2 cellular contexts compared by ENCODE assay signal in the genomic region with DNA sequence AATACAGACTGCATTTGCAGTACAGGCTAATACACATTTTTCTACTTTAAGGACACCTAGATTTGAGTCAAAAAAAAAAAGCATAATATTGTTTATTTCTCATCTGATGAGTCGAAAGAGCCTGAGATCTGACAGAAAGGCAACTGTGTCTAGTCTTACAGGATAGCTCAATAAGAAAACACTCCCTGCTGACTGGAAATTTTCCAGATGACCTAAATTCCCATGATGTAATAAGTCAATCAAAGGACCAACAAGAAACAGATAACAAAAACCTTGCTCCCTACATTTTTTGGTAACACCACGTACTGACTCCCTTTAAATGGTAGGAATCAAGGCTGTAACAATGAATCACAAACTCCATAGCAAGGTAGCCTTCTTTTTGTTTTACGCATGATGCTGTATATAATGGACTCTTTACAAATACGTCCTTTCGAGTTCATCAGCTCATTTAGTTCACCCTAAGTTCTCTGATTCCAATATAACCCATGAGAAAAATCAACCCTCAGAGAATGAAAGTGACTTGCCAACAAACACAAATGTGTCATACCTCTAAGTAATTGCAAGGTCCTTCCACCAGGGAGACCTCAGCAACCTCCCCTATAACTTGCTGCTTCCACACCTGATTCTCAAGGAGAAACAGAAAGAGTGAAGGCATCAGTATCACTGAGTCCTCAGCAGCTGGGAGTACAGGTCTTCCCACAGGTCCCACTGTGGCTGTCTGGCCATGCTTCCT.
A peak's percentile ranks its signal among the peaks of the same experiment; 100 is the strongest.
TF ChIP-seq lines count a peak whose summit lies in the region.

No MANE protein-coding gene starts in this region.

TF ChIP-seq in SK-N-SH, 30 proteins besides CTCF, POLR2A, EP300 and RAD21:
- TF ChIP-seq NRF1 (IDR thresholded peaks at IDR 0.05; ENCODE audit: low read depth, low read length) (no peak), TCF12 (IDR thresholded peaks at IDR 0.05) (peak; percentile 39; the same call in 1 of the 2 replicates)
- TF ChIP-seq, protein P1, sequence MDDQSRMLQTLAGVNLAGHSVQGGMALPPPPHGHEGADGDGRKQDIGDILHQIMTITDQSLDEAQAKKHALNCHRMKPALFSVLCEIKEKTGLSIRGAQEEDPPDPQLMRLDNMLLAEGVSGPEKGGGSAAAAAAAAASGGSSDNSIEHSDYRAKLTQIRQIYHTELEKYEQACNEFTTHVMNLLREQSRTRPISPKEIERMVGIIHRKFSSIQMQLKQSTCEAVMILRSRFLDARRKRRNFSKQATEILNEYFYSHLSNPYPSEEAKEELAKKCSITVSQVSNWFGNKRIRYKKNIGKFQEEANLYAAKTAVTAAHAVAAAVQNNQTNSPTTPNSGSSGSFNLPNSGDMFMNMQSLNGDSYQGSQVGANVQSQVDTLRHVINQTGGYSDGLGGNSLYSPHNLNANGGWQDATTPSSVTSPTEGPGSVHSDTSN (IDR thresholded peaks at IDR 0.05), result peak; percentile 30; the same call in 1 of the 2 replicates

TF ChIP-seq in H1, 55 proteins besides CTCF, POLR2A, EP300 and RAD21:
- TF ChIP-seq, protein P2, sequence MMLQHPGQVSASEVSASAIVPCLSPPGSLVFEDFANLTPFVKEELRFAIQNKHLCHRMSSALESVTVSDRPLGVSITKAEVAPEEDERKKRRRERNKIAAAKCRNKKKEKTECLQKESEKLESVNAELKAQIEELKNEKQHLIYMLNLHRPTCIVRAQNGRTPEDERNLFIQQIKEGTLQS (IDR thresholded peaks at IDR 0.05; ENCODE audit: insufficient read depth, low read depth, low read length), result no peak
- TF ChIP-seq GTF2F1 (IDR thresholded peaks at IDR 0.05; ENCODE audit: borderline replicate concordance, low read depth, low read length) (no peak), CEBPB (IDR thresholded peaks at IDR 0.05; ENCODE audit: low read depth, low read length) (no peak), PHF8 (conservative IDR thresholded peaks at IDR 0.05; ENCODE audit: low read depth, low read length) (no peak)
